In genomic region chr13:40170982-40171381, GRCh38 we compare ENCODE assay signal across 18 cellular contexts.
A peak's percentile ranks its signal among the peaks of the same experiment; 100 is the strongest.
DNase-seq lines count a peak whose midpoint lies in the region; ATAC-seq and TF ChIP-seq lines count a peak whose summit lies in the region.
"Had no signal": no experiment of that assay in that cellular context is flagged by ENCODE, and none has a peak within 500 bp of the region (broad histone marks: within the 10 kb centered on the region; RNA-seq: fewer than 3 reads in every experiment).

No MANE protein-coding gene starts in this region.

- no peak for DNase-seq in Right ventricle myocardium inferior (ENCODE audit: missing footprints)
- DNase-seq in right atrium auricular region (ENCODE audit: low spot score) = no peak
- DNase-seq in activated naive CD4-positive, alpha-beta T cell treated with anti-CD3 and anti-CD28 coated beads, Interleukin-2, amount 50 U/mL, for 16 hours = peak; percentile 57
- no peak for DNase-seq in neuronal stem cell (ENCODE audit: low spot score)
- DNase-seq in stimulated activated naive CD8-positive, alpha-beta T cell treated with anti-CD3 and anti-CD28 coated beads, Interleukin-15, Interleukin-2, amounts not matched to agents 100 U/mL and 50 U/mL, for 24 hours = peak; percentile 56
- DNase-seq in activated CD8-positive, alpha-beta memory T cell treated with anti-CD3 and anti-CD28 coated beads, Interleukin-2, amount 10 ng/mL, durations not matched to agents 7 days and 5 days = no peak
- no peak for DNase-seq in NCI-H2081 (lab: John Stamatoyannopoulos, UW)
- DNase-seq in NCI-H2171 treated with DMSO at 0.1 percent for 48 hours (lab: John Stamatoyannopoulos, UW) = no peak
- DNase-seq: activated CD8-positive, alpha-beta memory T cell treated with anti-CD3 and anti-CD28 coated beads for 24 hours; amniotic stem cell; Calu3; erythroblast; immature natural killer cell; NCI-H1694 treated with DMSO at 0.1 percent for 48 hours; NCI-H510A; T1000; testis had no signal

- no peak overlapping the region for H2BK12ac ChIP-seq in neuronal stem cell (ENCODE audit: low read length)

- no peak overlapping the region for H2AFZ ChIP-seq in neuronal stem cell (ENCODE audit: low read length)

- H3K14ac ChIP-seq in neuronal stem cell (ENCODE audit: low read length) = no peak overlapping the region

- H4K8ac ChIP-seq in neuronal stem cell (ENCODE audit: low read depth, low read length) = no peak overlapping the region

- H2BK15ac ChIP-seq in neuronal stem cell (ENCODE audit: low read length) = no peak overlapping the region

- intact Hi-C loops in Right ventricle myocardium inferior (cut with DNase I) = loop anchor here (5.0 kb wide), 1 partner anchor 271 kb away; no protein-coding TSS in a partner anchor

- no peak overlapping the region for H4K91ac ChIP-seq in neuronal stem cell (ENCODE audit: low read depth, low read length, poor library complexity)

- no peak overlapping the region for H3K4me3 Mint-ChIP-seq in activated CD8-positive, alpha-beta memory T cell treated with anti-CD3 and anti-CD28 coated beads, Interleukin-2, amount 10 ng/mL, durations not matched to agents 7 days and 5 days
- H3K4me3 Mint-ChIP-seq: immature natural killer cell, mesothelial cell of epicardium had no signal

- H3K23ac ChIP-seq in neuronal stem cell (ENCODE audit: low read depth, low read length, poor library complexity) = no peak overlapping the region

- no peaks in the 10 kb centered on the region for H3K9me3 ChIP-seq in right atrium auricular region
- H3K9me3 ChIP-seq in neuronal stem cell (replicated peaks in 1 of 2; ENCODE audit: control insufficient read depth in 2 of 2, insufficient read depth in 1 of 2, low read depth in 1 of 2, low read length in 2 of 2) = no peaks in the 10 kb centered on the region
- H3K9me3 ChIP-seq: testis had no signal

- H3K4me1 ChIP-seq in right atrium auricular region (peaks cover 0 to 8% of the 10 kb centered on the region in 2 donors), neuronal stem cell (ENCODE audit: control insufficient read depth in 2 of 2, insufficient read depth in 1 of 2, low read depth in 1 of 2, low read length in 2 of 2) (peaks cover 0 to 10% of the 10 kb centered on the region in 2 donors)

- H3K9me3 Mint-ChIP-seq in activated CD8-positive, alpha-beta memory T cell treated with anti-CD3 and anti-CD28 coated beads, Interleukin-2, amount 10 ng/mL, durations not matched to agents 7 days and 5 days (ENCODE audit: low read depth) = peaks cover 3% of the 10 kb centered on the region
- H3K9me3 Mint-ChIP-seq: immature natural killer cell had no signal

- no peak overlapping the region for H2BK5ac ChIP-seq in neuronal stem cell (ENCODE audit: low read length)

- H3K4me3 ChIP-seq in right atrium auricular region (no peak overlapping the region), neuronal stem cell (ENCODE audit: low read length in 2 of 2) (no peak overlapping the region)
- H3K4me3 ChIP-seq: testis had no signal

- H2BK120ac ChIP-seq in neuronal stem cell (ENCODE audit: low read depth, low read length) = no peak overlapping the region

- ATAC-seq in Right ventricle myocardium inferior = peak; percentile 68
- ATAC-seq in stimulated activated naive CD8-positive, alpha-beta T cell treated with anti-CD3 and anti-CD28 coated beads, Interleukin-15, Interleukin-2, amounts not matched to agents 100 U/mL and 50 U/mL, for 24 hours = peak; percentile 96
- ATAC-seq in activated CD8-positive, alpha-beta memory T cell treated with anti-CD3 and anti-CD28 coated beads, Interleukin-2, amount 10 ng/mL, durations not matched to agents 7 days and 5 days = no peak

- no peaks in the 10 kb centered on the region for H3K27me3 Mint-ChIP-seq in activated CD8-positive, alpha-beta memory T cell treated with anti-CD3 and anti-CD28 coated beads, Interleukin-2, amount 10 ng/mL, durations not matched to agents 7 days and 5 days

- no peak overlapping the region for H2AK5ac ChIP-seq in neuronal stem cell (ENCODE audit: low read depth, low read length)

- no peaks in the 10 kb centered on the region for H3K36me3 ChIP-seq in right atrium auricular region
- no peaks in the 10 kb centered on the region for H3K36me3 ChIP-seq in neuronal stem cell (replicated peaks in 1 of 2; ENCODE audit: control insufficient read depth in 2 of 2, insufficient read depth in 2 of 2, low read length in 2 of 2)

- H3K4me1 Mint-ChIP-seq in activated CD8-positive, alpha-beta memory T cell treated with anti-CD3 and anti-CD28 coated beads, Interleukin-2, amount 10 ng/mL, durations not matched to agents 7 days and 5 days = no peaks in the 10 kb centered on the region
- H3K4me1 Mint-ChIP-seq: immature natural killer cell had no signal

- H3K18ac ChIP-seq in neuronal stem cell (ENCODE audit: low read length) = peak overlapping the region; percentile 18

- H3K4me2 ChIP-seq in neuronal stem cell (ENCODE audit: insufficient read depth, low read length, poor library complexity, severe bottlenecking) = no peak overlapping the region

- H3K4ac ChIP-seq in neuronal stem cell (ENCODE audit: low read length) = no peak overlapping the region

- H3K79me1 ChIP-seq in neuronal stem cell (ENCODE audit: low read depth, low read length) = no peaks in the 10 kb centered on the region

- H3K9ac ChIP-seq in neuronal stem cell (ENCODE audit: low read depth, low read length, poor library complexity) = no peak overlapping the region

- WGBS in neuronal stem cell (ENCODE audit: extremely low coverage in 2 of 2, insufficient read length in 2 of 2, insufficient replicate concordance in 1 of 2), 2 donors = no CpG with 5 or more reads among the region's 3 CpGs

- no peaks in the 10 kb centered on the region for H3K27me3 ChIP-seq in right atrium auricular region
- H3K27me3 ChIP-seq in neuronal stem cell (ENCODE audit: control insufficient read depth in 3 of 3, insufficient read depth in 3 of 3, low read depth in 1 of 3, low read length in 3 of 3) = peaks cover 0 to 2% (median 0%) of the 10 kb centered on the region in 3 experiments
- H3K27me3 ChIP-seq: testis had no signal

- H3K27ac Mint-ChIP-seq in activated CD8-positive, alpha-beta memory T cell treated with anti-CD3 and anti-CD28 coated beads, Interleukin-2, amount 10 ng/mL, durations not matched to agents 7 days and 5 days = no peak overlapping the region
- H3K27ac Mint-ChIP-seq: mesothelial cell of epicardium had no signal

- H3K27ac ChIP-seq in right atrium auricular region (no peak overlapping the region), neuronal stem cell (replicated peaks; ENCODE audit: low read length) (no peak overlapping the region)

- TF ChIP-seq CTCF in right atrium auricular region (IDR thresholded peaks at IDR 0.05) = no peak

- H3K36me3 Mint-ChIP-seq in activated CD8-positive, alpha-beta memory T cell treated with anti-CD3 and anti-CD28 coated beads, Interleukin-2, amount 10 ng/mL, durations not matched to agents 7 days and 5 days = no peaks in the 10 kb centered on the region
- H3K36me3 Mint-ChIP-seq: immature natural killer cell, mesothelial cell of epicardium had no signal

- CTCF ChIA-PET in activated CD8-positive, alpha-beta memory T cell treated with anti-CD3 and anti-CD28 coated beads, Interleukin-2, amount 10 ng/mL, durations not matched to agents 7 days and 5 days (lab: Charles Lee) = interaction anchor here (1.0 to 1.6 kb wide), 2 partner anchors 9 to 15 kb away, joined by 3 to 4 read pairs; no protein-coding TSS in a partner anchor

Comparison
In these comparisons a context has a peak if more than half of its experiments do, and no peak if none do; other contexts are left out.
1. DNase-seq: peak in activated naive CD4-positive, alpha-beta T cell treated with anti-CD3 and anti-CD28 coated beads, Interleukin-2, amount 50 U/mL, for 16 hours (single experiment) and stimulated activated naive CD8-positive, alpha-beta T cell treated with anti-CD3 and anti-CD28 coated beads, Interleukin-15, Interleukin-2, amounts not matched to agents 100 U/mL and 50 U/mL, for 24 hours (single experiment); none in Right ventricle myocardium inferior (single experiment), right atrium auricular region (single experiment), neuronal stem cell (single experiment), activated CD8-positive, alpha-beta memory T cell treated with anti-CD3 and anti-CD28 coated beads, Interleukin-2, amount 10 ng/mL, durations not matched to agents 7 days and 5 days (single experiment), NCI-H2081 (0 of 2) and NCI-H2171 treated with DMSO at 0.1 percent for 48 hours (single experiment).